ENCODE assay signal across 9 cellular contexts in the genomic region with DNA sequence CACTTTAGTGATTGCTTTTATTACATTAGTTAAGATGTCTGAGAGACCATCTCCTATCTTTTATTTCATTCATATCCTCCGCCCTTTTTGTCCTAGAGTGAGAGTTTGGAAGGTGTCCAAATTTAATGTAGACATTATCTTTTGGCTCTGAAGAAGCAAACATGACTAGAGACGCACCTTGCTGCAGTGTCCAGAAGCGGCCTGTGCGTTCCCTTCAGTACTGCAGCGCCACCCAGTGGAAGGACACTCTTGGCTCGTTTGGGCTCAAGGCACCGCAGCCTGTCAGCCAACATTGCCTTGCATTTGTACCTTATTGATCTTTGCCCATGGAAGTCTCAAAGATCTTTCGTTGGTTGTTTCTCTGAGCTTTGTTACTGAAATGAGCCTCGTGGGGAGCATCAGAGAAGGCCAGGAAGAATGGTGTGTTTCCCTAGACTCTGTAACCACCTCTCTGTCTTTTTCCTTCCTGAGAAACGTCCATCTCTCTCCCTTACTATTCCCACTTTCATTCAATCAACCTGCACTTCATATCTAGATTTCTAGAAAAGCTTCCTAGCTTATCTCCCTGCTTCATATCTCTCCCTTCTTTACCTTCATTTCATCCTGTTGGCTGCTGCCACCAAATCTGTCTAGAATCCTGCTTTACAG. TPM values are rescaled to one million over a fixed set of nuclear protein-coding genes. Genes with fewer than 3 reads are reported as not detected.
DNase-seq lines count a peak whose midpoint lies in the region; ATAC-seq and TF ChIP-seq lines count a peak whose summit lies in the region.
"Had no signal": no experiment of that assay in that cellular context is flagged by ENCODE, and none has a peak within 500 bp of the region (broad histone marks: within the 10 kb centered on the region; RNA-seq: fewer than 3 reads in every experiment).

No MANE protein-coding gene starts in this region.

- no peak overlapping the region for H3K4me3 ChIP-seq in choroid plexus epithelial cell (ENCODE audit: low read depth, low read length)

- peak; percentile 92 for TF ChIP-seq CTCF in choroid plexus epithelial cell (conservative IDR thresholded peaks at IDR 0.05; ENCODE audit: low read depth, low read length)

- ATAC-seq in HG02938 (IDR thresholded peaks at IDR 0.05; ENCODE audit: unreplicated experiment) = no peak

- DNase-seq in GM03348 (ENCODE audit: low spot score) = peak; percentile 27
- DNase-seq in NAMALWA (ENCODE audit: low spot score) = peak; percentile 68
- DNase-seq in activated CD4-positive, alpha-beta T cell treated with anti-CD3 and anti-CD28 coated beads, Interleukin-2, amount 50 U/mL, for 24 hours (ENCODE audit: low read depth in 1 of 2, low spot score in 1 of 2) = peak; percentile 43 to 46
- DNase-seq in choroid plexus epithelial cell (ENCODE audit: low read depth) = peak; percentile 81
- DNase-seq in lung microvascular endothelial cell (ENCODE audit: low read depth in 2 of 2) = peak; percentile 68 to 72
- peak; percentile 43 to 52 for DNase-seq in stimulated activated CD8-positive, alpha-beta memory T cell treated with anti-CD3 and anti-CD28 coated beads, Interleukin-2, amount 100 ng/mL, for 1 hour (ENCODE audit: low read depth in 2 of 2)
- no peak for DNase-seq in GM19238 (ENCODE audit: insufficient read length, low spot score)

RNA-seq across cellular contexts. Expression of gene CLCN1, which starts 10.4 kb away (rescaled TPM):
- total RNA-seq in lung microvascular endothelial cell = not detected in 2 replicates
- total RNA-seq: activated CD8-positive, alpha-beta memory T cell treated with anti-CD3 and anti-CD28 coated beads for 36 hours had no signal

RNA-seq across cellular contexts. Expression of gene CASP2, which starts 17.4 kb away (rescaled TPM):
- 9.9 and 11.6 TPM in 2 replicates for total RNA-seq in lung microvascular endothelial cell

RNA-seq across cellular contexts. Expression of gene TMEM139, which starts 20.8 kb away (rescaled TPM):
- not detected in 2 replicates for total RNA-seq in lung microvascular endothelial cell

RNA-seq across cellular contexts. Expression of gene GSTK1, which starts 42.3 kb away (rescaled TPM):
- total RNA-seq in lung microvascular endothelial cell = 61.5 and 77.0 TPM in 2 replicates

RNA-seq across cellular contexts. Expression of gene FAM131B, which starts 57.0 kb away (rescaled TPM):
- total RNA-seq in lung microvascular endothelial cell = under 0.01 and 0.22 TPM in 2 replicates
